In the genomic region with DNA sequence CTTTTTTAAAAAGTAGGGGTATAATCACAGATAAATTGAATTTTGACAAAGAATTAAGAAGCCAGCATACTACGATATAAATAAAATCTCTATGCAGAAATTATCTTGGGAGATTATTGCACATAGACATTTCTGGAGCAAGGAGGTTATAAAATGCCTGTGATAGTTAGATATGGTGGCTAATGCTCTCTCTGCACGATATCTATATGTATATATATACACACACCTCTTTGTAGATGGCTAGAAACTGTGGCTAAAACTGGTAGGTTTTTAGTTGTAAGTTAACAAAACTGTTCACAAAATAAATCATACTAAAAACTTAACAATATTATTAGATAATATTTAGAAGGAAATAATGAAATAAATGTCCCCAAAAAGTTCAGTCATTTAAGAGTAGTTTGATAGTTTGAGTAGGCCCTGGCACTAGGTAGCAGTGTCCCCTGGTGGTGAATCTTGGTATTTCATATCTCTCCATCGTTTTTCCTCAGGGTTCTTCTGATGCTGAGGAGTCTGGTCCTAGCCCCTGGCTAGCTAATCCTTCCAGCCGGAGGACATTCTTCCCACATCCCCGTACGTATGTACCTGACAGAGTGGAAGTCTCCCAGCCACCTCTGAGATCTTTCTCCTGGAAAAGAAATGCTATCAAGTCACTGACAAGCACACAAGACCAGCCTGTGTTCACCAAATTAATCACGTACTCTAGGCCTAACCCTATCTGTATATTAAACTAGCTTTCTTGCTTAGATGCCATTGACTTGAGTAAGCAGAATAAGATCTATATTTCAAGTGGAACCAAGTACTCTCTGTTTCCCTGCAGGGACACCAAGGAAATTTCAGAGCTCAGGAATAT, we compare ENCODE assay signal across 9 cellular contexts. TPM values are rescaled to one million over a fixed set of nuclear protein-coding genes. Genes with fewer than 3 reads are reported as not detected.
A peak's percentile ranks its signal among the peaks of the same experiment; 100 is the strongest.
DNase-seq lines count a peak whose midpoint lies in the region; ATAC-seq and TF ChIP-seq lines count a peak whose summit lies in the region.
"Had no signal": no experiment of that assay in that cellular context is flagged by ENCODE, and none has a peak within 500 bp of the region (broad histone marks: within the 10 kb centered on the region; RNA-seq: fewer than 3 reads in every experiment).

No MANE protein-coding gene starts in this region.

- peak; percentile 57 for ATAC-seq in GM18909 (IDR thresholded peaks at IDR 0.05; ENCODE audit: poor library complexity, unreplicated experiment)
- no peak for ATAC-seq in GM18861 (IDR thresholded peaks at IDR 0.05; ENCODE audit: unreplicated experiment)
- no peak for ATAC-seq in HG03565 (IDR thresholded peaks at IDR 0.05; ENCODE audit: unreplicated experiment)
- ATAC-seq in HG03520 (IDR thresholded peaks at IDR 0.05; ENCODE audit: unreplicated experiment) = no peak

- POLR2A ChIA-PET in CD4-positive, alpha-beta memory T cell (lab: Charles Lee; ENCODE audit: partially characterized antibody) = no interaction called here

- H3K9me3 ChIP-seq in CD4-positive, alpha-beta memory T cell (ENCODE audit: control insufficient read depth in 1 of 2, low read length in 2 of 2) = no peaks in the 10 kb centered on the region
- H3K9me3 ChIP-seq in Peyer's patch = no peaks in the 10 kb centered on the region

- CTCF ChIA-PET in CD4-positive, alpha-beta memory T cell (lab: Charles Lee; ENCODE audit: partially characterized antibody) = interaction anchor here (0.9 to 1.7 kb wide), 3 partner anchors 9 to 133 kb away, joined by 3 to 7 read pairs (median 6); no protein-coding TSS in a partner anchor

- H3K4me1 ChIP-seq in CD4-positive, alpha-beta memory T cell (ENCODE audit: insufficient read depth, low read length) = peaks cover 8% of the 10 kb centered on the region
- H3K4me1 ChIP-seq in Peyer's patch = no peaks in the 10 kb centered on the region

- no peaks in the 10 kb centered on the region for H3K36me3 ChIP-seq in CD4-positive, alpha-beta memory T cell (ENCODE audit: insufficient read depth, low read length)
- H3K36me3 ChIP-seq in Peyer's patch = no peaks in the 10 kb centered on the region

- H3K4me3 ChIP-seq in CD4-positive, alpha-beta memory T cell (ENCODE audit: low read length in 2 of 2) = no peak overlapping the region
- no peak overlapping the region for H3K4me3 ChIP-seq in Peyer's patch

- TF ChIP-seq POLR2A in Peyer's patch (IDR thresholded peaks at IDR 0.05) = no peak

- H3K27me3 Mint-ChIP-seq in CD4-positive, alpha-beta memory T cell = no peaks in the 10 kb centered on the region
- peaks cover 3% of the 10 kb centered on the region for H3K27me3 Mint-ChIP-seq in mesothelial cell of epicardium (ENCODE audit: low read depth)

- H3K36me3 Mint-ChIP-seq in CD4-positive, alpha-beta memory T cell = no peaks in the 10 kb centered on the region
- no peaks in the 10 kb centered on the region for H3K36me3 Mint-ChIP-seq in mesothelial cell of epicardium

- H3K27ac ChIP-seq in CD4-positive, alpha-beta memory T cell (ENCODE audit: low read depth, low read length) = no peak overlapping the region
- no peak overlapping the region for H3K27ac ChIP-seq in Peyer's patch

- H3K9me3 Mint-ChIP-seq in CD4-positive, alpha-beta memory T cell = peaks cover 0 to 7% (median 3%) of the 10 kb centered on the region in 8 donors
- peaks cover 6% of the 10 kb centered on the region for H3K9me3 Mint-ChIP-seq in mesothelial cell of epicardium

- H3K27ac Mint-ChIP-seq in CD4-positive, alpha-beta memory T cell = no peak overlapping the region
- no peak overlapping the region for H3K27ac Mint-ChIP-seq in mesothelial cell of epicardium

- TF ChIP-seq CTCF in Peyer's patch (IDR thresholded peaks at IDR 0.05) (peak; percentile 60 to 92 (median 84)), mesothelial cell of epicardium (IDR thresholded peaks at IDR 0.05; ENCODE audit: unreplicated experiment) (peak; percentile 94)

- H3K4me1 Mint-ChIP-seq in CD4-positive, alpha-beta memory T cell = peaks cover 7 to 13% (median 9%) of the 10 kb centered on the region in 4 donors
- H3K4me1 Mint-ChIP-seq in mesothelial cell of epicardium = peaks cover 15% of the 10 kb centered on the region

- intact Hi-C loops in CD4-positive, alpha-beta memory T cell (cut with micrococcal nuclease) = loop anchor here (1.0 kb wide), 1 partner anchor 463 kb away; no protein-coding TSS in a partner anchor

- peak in 4 of 5 donors; percentile 35 to 49 (median 41) for DNase-seq in CD4-positive, alpha-beta memory T cell
- peak in 1 of 3 donors; percentile 51 for DNase-seq in Peyer's patch
- peak; percentile 22 for DNase-seq in cerebellar cortex (ENCODE audit: low spot score)
- no peak for DNase-seq in mesothelial cell of epicardium (ENCODE audit: low spot score in 2 of 2, unreplicated experiment in 2 of 2)

- H3K27me3 ChIP-seq in CD4-positive, alpha-beta memory T cell (ENCODE audit: insufficient read depth, low read length) = no peaks in the 10 kb centered on the region
- H3K27me3 ChIP-seq in Peyer's patch = no peaks in the 10 kb centered on the region

- H3K4me3 Mint-ChIP-seq in CD4-positive, alpha-beta memory T cell = no peak overlapping the region
- no peak overlapping the region for H3K4me3 Mint-ChIP-seq in mesothelial cell of epicardium
- H3K4me3 Mint-ChIP-seq: naive thymus-derived CD8-positive, alpha-beta T cell had no signal

RNA-seq across cellular contexts. Expression of a gene that starts 32.2 kb away (rescaled TPM):
- not detected for total RNA-seq in CD4-positive, alpha-beta memory T cell
- polyA plus RNA-seq in CD4-positive, alpha-beta memory T cell = not detected
- not detected for total RNA-seq in Peyer's patch
- total RNA-seq in mesothelial cell of epicardium = 4.5 to 6.1 TPM (median 4.9 TPM) in 3 replicates
- total RNA-seq: naive thymus-derived CD8-positive, alpha-beta T cell had no signal
- polyA plus RNA-seq: naive thymus-derived CD8-positive, alpha-beta T cell had no signal

RNA-seq across cellular contexts. Expression of a gene that starts 35.3 kb away (rescaled TPM):
- total RNA-seq in CD4-positive, alpha-beta memory T cell = not detected
- polyA plus RNA-seq in CD4-positive, alpha-beta memory T cell = not detected
- total RNA-seq in Peyer's patch (not detected), mesothelial cell of epicardium (not detected in 3 replicates)
- total RNA-seq: naive thymus-derived CD8-positive, alpha-beta T cell had no signal
- polyA plus RNA-seq: naive thymus-derived CD8-positive, alpha-beta T cell had no signal

Comparison
In these comparisons a context has a peak if more than half of its experiments do, and no peak if none do; other contexts are left out.
1. DNase-seq: peak in CD4-positive, alpha-beta memory T cell (4 of 5) and cerebellar cortex (single experiment); none in mesothelial cell of epicardium (0 of 2).